In the genomic region with DNA sequence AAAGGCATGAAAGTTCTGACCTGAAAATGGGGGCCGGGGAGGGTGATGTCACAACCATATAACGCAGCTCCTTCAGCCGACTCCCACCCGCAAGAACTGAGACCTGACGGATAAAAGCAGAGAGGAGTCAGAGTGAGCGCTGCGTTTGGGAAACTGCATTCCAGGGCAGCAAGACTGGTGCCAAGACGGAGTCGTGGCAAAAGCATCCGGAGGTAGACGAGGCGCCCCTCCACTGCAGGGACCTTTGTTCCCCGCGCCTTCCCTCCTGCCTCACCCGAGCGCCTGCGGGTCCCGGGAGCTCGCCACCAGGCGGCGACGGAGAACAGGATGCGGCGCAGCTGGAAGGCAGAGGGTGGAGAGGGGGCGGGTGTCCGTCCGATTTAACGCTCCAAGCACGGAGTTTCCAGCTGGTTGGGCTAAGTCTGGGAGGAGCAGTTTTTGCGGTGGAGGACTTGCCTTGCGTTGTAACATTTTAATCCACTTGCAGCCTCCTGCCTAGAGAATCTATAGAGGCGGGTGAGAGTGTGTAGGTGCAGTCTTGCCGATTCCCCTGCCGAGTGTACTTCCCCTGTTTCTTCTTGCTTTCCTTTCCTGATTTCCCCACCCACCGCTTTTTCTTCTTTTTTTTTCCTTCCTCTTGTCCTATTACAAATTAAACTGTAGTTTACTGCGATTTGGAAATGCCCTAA, we compare ENCODE assay signal across 8 cellular contexts. TPM values are rescaled to one million over a fixed set of nuclear protein-coding genes. Genes with fewer than 3 reads are reported as not detected.
DNase-seq lines count a peak whose midpoint lies in the region; ATAC-seq and TF ChIP-seq lines count a peak whose summit lies in the region.

No MANE protein-coding gene starts in this region.

- peaks cover 14% of the 10 kb centered on the region for H3K27me3 ChIP-seq in ectodermal cell (ENCODE audit: control insufficient read depth, insufficient read depth, low read length, poor library complexity, severe bottlenecking)
- H3K27me3 ChIP-seq in lung (ENCODE audit: control insufficient read depth, insufficient read depth) = no peaks in the 10 kb centered on the region

- H3K4me3 ChIP-seq in ectodermal cell (ENCODE audit: insufficient read depth, low read depth, low read length) = peak overlapping the region; percentile 63
- peak overlapping the region; percentile 66 for H3K4me3 ChIP-seq in lung

- peak; percentile 36 for ATAC-seq in GM18508 (IDR thresholded peaks at IDR 0.05; ENCODE audit: insufficient read depth, unreplicated experiment)
- peak; percentile 53 for ATAC-seq in HG02943 (IDR thresholded peaks at IDR 0.05; ENCODE audit: low read depth, unreplicated experiment)
- ATAC-seq in lung (ENCODE audit: insufficient read depth, low FRiP score) = peak; percentile 83

- peak; percentile 62 for TF ChIP-seq CTCF in lung (IDR thresholded peaks at IDR 0.05; ENCODE audit: control extremely low read depth, extremely low read depth)

- H3K36me3 ChIP-seq in ectodermal cell (ENCODE audit: control insufficient read depth, insufficient read depth, low read length) = no peaks in the 10 kb centered on the region
- H3K36me3 ChIP-seq in lung (ENCODE audit: control insufficient read depth in 2 of 2, insufficient read depth in 2 of 2, low read length in 2 of 2) = no peaks in the 10 kb centered on the region

- peak overlapping the region; percentile 6 for H3K27ac ChIP-seq in ectodermal cell (ENCODE audit: insufficient read depth, low read depth, low read length, poor library complexity, severe bottlenecking)
- peak overlapping the region; percentile 7 to 97 for H3K27ac ChIP-seq in lung (ENCODE audit: low read depth in 1 of 2, low read length in 1 of 2)

- H3K9me3 ChIP-seq in ectodermal cell (ENCODE audit: control insufficient read depth, low read length) = no peaks in the 10 kb centered on the region
- no peaks in the 10 kb centered on the region for H3K9me3 ChIP-seq in lung (ENCODE audit: control insufficient read depth in 2 of 2, insufficient read depth in 1 of 2, low read length in 1 of 2)

- 0 to 1% methylated on average over 35 to 36 of the region's 36 CpGs for WGBS in ectodermal cell, 2 experiments
- WGBS in lung, 2 donors = 1% methylated on average over 36 of the region's 36 CpGs

- H3K4me1 ChIP-seq in ectodermal cell (ENCODE audit: control insufficient read depth, insufficient read depth, low read length) (peaks cover 3% of the 10 kb centered on the region), lung (ENCODE audit: control insufficient read depth in 2 of 2, insufficient read depth in 2 of 2, low read length in 2 of 2) (peaks cover 0 to 3% of the 10 kb centered on the region in 2 donors)

- DNase-seq in A172 (ENCODE audit: low spot score) = peak; percentile 74
- peak; percentile 31 for DNase-seq in NCI-H345 treated with DMSO at 0.1 percent for 48 hours (lab: John Stamatoyannopoulos, UW; ENCODE audit: unreplicated experiment)
- DNase-seq in activated CD4-positive, alpha-beta T cell treated with anti-CD3 and anti-CD28 coated beads, Interleukin-2, amount 50 U/mL, for 24 hours (ENCODE audit: low read depth in 1 of 2, low spot score in 1 of 2) = peak; percentile 42 to 52
- DNase-seq in lung (ENCODE audit: low spot score) = peak; percentile 86
- peak; percentile 48 to 69 for DNase-seq in stimulated activated CD4-positive, alpha-beta T cell treated with anti-CD3 and anti-CD28 coated beads, Interleukin-4, amount 100 ng/mL, for 4 hours

RNA-seq across cellular contexts. Expression of gene CPNE8, which starts 1.2 kb away (rescaled TPM):
- total RNA-seq in A172 (2014; rRNA removed; shearing (Covaris generic)) = 0.09 and 0.48 TPM in 2 replicates
- 9.2 TPM for polyA plus RNA-seq in ectodermal cell (2013, experiment 1 of 4)
- polyA plus RNA-seq in ectodermal cell (2013, experiment 2 of 4) = 7.7 TPM
- polyA plus RNA-seq in ectodermal cell (2013, experiment 3 of 4) = 5.9 TPM
- 6.5 TPM for polyA plus RNA-seq in ectodermal cell (2013, experiment 4 of 4)
- 10 to 100 TPM; 13.9 to 20.1 TPM for total RNA-seq in lung
- 10 to 100 TPM in 1 of 2 donors, 1 to 10 TPM in 1; 9.2 to 16.7 TPM for polyA plus RNA-seq in lung

Comparison
In these comparisons a context has a peak if more than half of its experiments do, and no peak if none do; other contexts are left out.
1. Peak in every context shown above with its lines: DNase-seq, ATAC-seq, H3K4me3 ChIP-seq and H3K27ac ChIP-seq.
2. DNase-seq: peak in every context shown above with its lines; median percentile 86 in lung; 74 in A172; 58 in stimulated activated CD4-positive, alpha-beta T cell treated with anti-CD3 and anti-CD28 coated beads, Interleukin-4, amount 100 ng/mL, for 4 hours; 47 in activated CD4-positive, alpha-beta T cell treated with anti-CD3 and anti-CD28 coated beads, Interleukin-2, amount 50 U/mL, for 24 hours; 31 in NCI-H345 treated with DMSO at 0.1 percent for 48 hours.
3. RNA of gene CPNE8, which starts 1.2 kb away (total RNA-seq): 13.9 to 20.1 TPM in lung; 0.09 to 0.48 TPM in A172; every median in the first group is over 10 times any median in the second.